Comparison of ENCODE assay signal across 19 cellular contexts in the genomic region with DNA sequence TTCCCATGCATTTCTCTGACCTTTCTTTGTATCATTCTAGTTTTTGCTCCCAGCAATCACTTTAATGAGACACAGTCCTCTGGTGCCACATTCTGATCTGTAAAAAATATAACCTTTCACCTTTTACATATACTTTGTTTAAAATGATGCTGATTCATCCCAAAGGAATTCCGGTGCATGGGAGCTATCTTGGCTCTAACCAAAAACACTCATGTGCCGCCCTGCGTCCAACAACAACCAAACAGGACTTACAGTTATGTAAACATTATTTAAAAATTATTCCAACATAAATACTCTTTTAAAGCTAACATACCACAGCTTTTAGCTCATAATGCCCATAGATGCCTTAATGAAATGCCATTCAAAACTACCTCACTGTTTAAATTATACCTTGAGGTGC. TPM values are rescaled to one million over a fixed set of nuclear protein-coding genes. Genes with fewer than 3 reads are reported as not detected.
"Had no signal": no experiment of that assay in that cellular context is flagged by ENCODE, and none has a peak within 500 bp of the region (broad histone marks: within the 10 kb centered on the region; RNA-seq: fewer than 3 reads in every experiment).

No MANE protein-coding gene starts in this region.

- ATAC-seq: activated CD4-positive, alpha-beta T cell treated with anti-CD3 and anti-CD28 coated beads for 36 hours; activated CD8-positive, alpha-beta T cell treated with anti-CD3 and anti-CD28 coated beads, Interleukin-2, amount 10 ng/mL, durations not matched to agents 7 days and 5 days; effector memory CD8-positive, alpha-beta T cell; foreskin keratinocyte; left colon; T-cell had no signal

- DNase-seq: activated CD4-positive, alpha-beta T cell treated with anti-CD3 and anti-CD28 coated beads for 36 hours; activated CD8-positive, alpha-beta memory T cell treated with anti-CD3 and anti-CD28 coated beads, Interleukin-2, amount 50 U/mL, for 48 hours; activated CD8-positive, alpha-beta T cell treated with anti-CD3 and anti-CD28 coated beads, Interleukin-2, amount 10 ng/mL, durations not matched to agents 7 days and 5 days; activated naive CD8-positive, alpha-beta T cell treated with anti-CD3 and anti-CD28 coated beads, Interleukin-2, amount 10 ng/mL, durations not matched to agents 7 days and 5 days; colonic mucosa; effector memory CD8-positive, alpha-beta T cell; erythroblast; immature natural killer cell; left colon; occipital lobe; right cardiac atrium; small intestine; T-cell; transverse colon had no signal

- H3K27me3 ChIP-seq: ascending aorta, cardiac muscle cell, colonic mucosa, transverse colon had no signal

- H3K27ac ChIP-seq: ascending aorta, cardiac muscle cell, colonic mucosa, foreskin keratinocyte, transverse colon, VCaP had no signal

- H3K9me3 ChIP-seq: ascending aorta, colonic mucosa, transverse colon had no signal

- H3K36me3 ChIP-seq: ascending aorta, cardiac muscle cell, colonic mucosa, transverse colon had no signal

- H3K4me3 ChIP-seq: ascending aorta, cardiac muscle cell, colonic mucosa, transverse colon had no signal

RNA-seq across cellular contexts. Expression of a gene that starts 7.7 kb away (rescaled TPM):
- total RNA-seq: activated CD4-positive, alpha-beta T cell treated with anti-CD3 and anti-CD28 coated beads for 36 hours; activated CD8-positive, alpha-beta T cell treated with anti-CD3 and anti-CD28 coated beads, Interleukin-2, amount 10 ng/mL, durations not matched to agents 7 days and 5 days; activated naive CD8-positive, alpha-beta T cell treated with anti-CD3 and anti-CD28 coated beads, Interleukin-2, amount 10 ng/mL, durations not matched to agents 7 days and 5 days; ascending aorta; cardiac muscle cell; colonic mucosa; foreskin keratinocyte; left colon; occipital lobe; progenitor cell of endocrine pancreas; right cardiac atrium; T-cell; transverse colon had no signal
